In the genomic region with DNA sequence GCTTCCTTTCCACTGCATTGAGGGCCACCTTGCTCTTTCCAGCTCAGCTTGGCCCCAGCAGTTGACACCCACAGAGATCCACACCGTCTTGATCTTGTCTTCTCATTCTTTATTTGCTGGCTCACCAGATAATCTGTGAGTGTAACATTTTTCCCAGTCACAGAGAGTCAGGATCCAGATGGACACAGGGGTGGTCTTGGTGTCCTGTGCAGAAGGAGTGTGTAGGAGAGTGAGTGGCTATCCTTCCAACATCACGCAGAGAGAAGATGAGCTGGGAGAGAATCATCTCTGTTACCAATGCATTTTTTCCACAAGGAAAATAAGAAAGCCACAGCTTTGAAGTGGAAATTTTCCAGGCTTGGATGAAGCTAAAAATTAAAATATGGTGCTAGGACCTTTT, we compare ENCODE assay signal across 38 cellular contexts.
"Had no signal": no experiment of that assay in that cellular context is flagged by ENCODE, and none has a peak within 500 bp of the region (broad histone marks: within the 10 kb centered on the region; RNA-seq: fewer than 3 reads in every experiment).

No MANE protein-coding gene starts in this region.

- H3K4me3 Mint-ChIP-seq: activated B cell treated with CpG ODN at 0.5 μM for 24 hours; activated CD4-positive, alpha-beta memory T cell treated with anti-CD3 and anti-CD28 coated beads for 36 hours; activated CD4-positive, alpha-beta T cell treated with anti-CD3 and anti-CD28 coated beads for 36 hours; activated CD4-positive, alpha-beta T cell treated with anti-CD3 and anti-CD28 coated beads, Interleukin-2, amount 10 ng/mL, durations not matched to agents 7 days and 5 days; activated CD8-positive, alpha-beta T cell treated with anti-CD3 and anti-CD28 coated beads for 36 hours; activated naive CD4-positive, alpha-beta T cell treated with anti-CD3 and anti-CD28 coated beads for 36 hours; activated naive CD8-positive, alpha-beta T cell treated with anti-CD3 and anti-CD28 coated beads for 36 hours; activated T-cell treated with anti-CD3 and anti-CD28 coated beads, Interleukin-2, amount 50 U/mL, for 4 hours; activated T-cell treated with anti-CD3 and anti-CD28 coated beads, Interleukin-2, amount 50 U/mL, for 72 hours; activated T-helper 1 cell treated with anti-CD3 and anti-CD28 coated beads, Interleukin-12 subunit alpha, Interleukin-12 subunit beta, Interleukin-2, Interleukin-4 antibody, amounts not matched to agents 30 ng/mL and 10 ng/mL and 1 ng/mL, durations not matched to agents 14 hours and 24 hours and 36 hours; activated T-helper 17 cell treated with anti-CD3 and anti-CD28 coated beads, Interleukin-2, amount 50 U/mL, for 72 hours; central memory CD8-positive, alpha-beta T cell; T-helper 1 cell treated with Interleukin-12 subunit alpha and Interleukin-12 subunit beta and Interleukin-4 antibody, amounts not matched to agents 30 μg/mL and 1 μg/mL, for 36 hours; T-helper 2 cell treated with Interferon-gamma antibody and Interleukin-4, amounts not matched to agents 5 μg/mL and 100 μg/mL, for 36 hours had no signal

- H3K4me1 ChIP-seq: adrenal gland, body of pancreas had no signal

- ATAC-seq: activated CD4-positive, alpha-beta T cell treated with anti-CD3 and anti-CD28 coated beads for 36 hours; activated CD4-positive, CD25-positive, alpha-beta regulatory T cell treated with anti-CD3 and anti-CD28 coated beads, Interleukin-2, amount 50 U/mL, for 24 hours; activated CD8-positive, alpha-beta T cell treated with anti-CD3 and anti-CD28 coated beads for 36 hours; activated naive CD4-positive, alpha-beta T cell treated with anti-CD3 and anti-CD28 coated beads, Interleukin-2, amount 50 U/mL, for 72 hours; activated T-cell treated with anti-CD3 and anti-CD28 coated beads, Interleukin-2, amount 50 U/mL, for 4 hours; activated T-cell treated with anti-CD3 and anti-CD28 coated beads, Interleukin-2, amount 50 U/mL, for 72 hours; activated T-helper 17 cell treated with anti-CD3 and anti-CD28 coated beads, Interleukin-2, amount 50 U/mL, for 72 hours; body of pancreas had no signal

- FAIRE-seq: astrocyte, bronchial epithelial cell, TTC549 had no signal

- H3K9me3 Mint-ChIP-seq: activated B cell treated with CpG ODN at 0.5 μM for 24 hours; activated CD4-positive, alpha-beta memory T cell treated with anti-CD3 and anti-CD28 coated beads for 36 hours; activated CD4-positive, alpha-beta T cell treated with anti-CD3 and anti-CD28 coated beads, Interleukin-2, amount 10 ng/mL, durations not matched to agents 7 days and 5 days; activated CD8-positive, alpha-beta T cell treated with anti-CD3 and anti-CD28 coated beads for 36 hours; activated naive CD4-positive, alpha-beta T cell treated with anti-CD3 and anti-CD28 coated beads for 36 hours; activated naive CD4-positive, alpha-beta T cell treated with anti-CD3 and anti-CD28 coated beads, Interleukin-2, amount 50 U/mL, for 72 hours; activated naive CD8-positive, alpha-beta T cell treated with anti-CD3 and anti-CD28 coated beads for 36 hours; activated T-cell treated with anti-CD3 and anti-CD28 coated beads, Interleukin-2, amount 50 U/mL, for 4 hours; activated T-helper 1 cell treated with anti-CD3 and anti-CD28 coated beads, Interleukin-12 subunit alpha, Interleukin-12 subunit beta, Interleukin-2, Interleukin-4 antibody, amounts not matched to agents 30 ng/mL and 10 ng/mL and 1 ng/mL, durations not matched to agents 14 hours and 24 hours and 36 hours; activated T-helper 17 cell treated with anti-CD3 and anti-CD28 coated beads, Interleukin-2, amount 50 U/mL, for 72 hours; central memory CD8-positive, alpha-beta T cell; T-helper 1 cell treated with Interleukin-12 subunit alpha and Interleukin-12 subunit beta and Interleukin-4 antibody, amounts not matched to agents 30 μg/mL and 1 μg/mL, for 36 hours; T-helper 2 cell treated with Interferon-gamma antibody and Interleukin-4, amounts not matched to agents 5 μg/mL and 100 μg/mL, for 36 hours had no signal

- H3K36me3 Mint-ChIP-seq: activated CD4-positive, alpha-beta memory T cell treated with anti-CD3 and anti-CD28 coated beads for 36 hours; activated naive CD4-positive, alpha-beta T cell treated with anti-CD3 and anti-CD28 coated beads, Interleukin-2, amount 50 U/mL, for 72 hours; activated naive CD8-positive, alpha-beta T cell treated with anti-CD3 and anti-CD28 coated beads for 36 hours had no signal

- H3K9me3 ChIP-seq: adrenal gland, body of pancreas had no signal

- H3K27ac ChIP-seq: adrenal gland, body of pancreas, cardiac muscle cell, VCaP had no signal

- H3K4me3 ChIP-seq: adrenal gland, body of pancreas, cardiac muscle cell had no signal

- H3K27me3 ChIP-seq: adrenal gland, body of pancreas had no signal

- H3K27me3 Mint-ChIP-seq: activated CD8-positive, alpha-beta T cell treated with anti-CD3 and anti-CD28 coated beads for 36 hours; central memory CD8-positive, alpha-beta T cell had no signal

- DNase-seq: activated B cell treated with CpG ODN at 0.5 μM for 24 hours; activated CD4-positive, alpha-beta memory T cell treated with anti-CD3 and anti-CD28 coated beads for 36 hours; activated CD4-positive, alpha-beta T cell treated with anti-CD3 and anti-CD28 coated beads for 1 hour; activated CD4-positive, alpha-beta T cell treated with anti-CD3 and anti-CD28 coated beads for 36 hours; activated CD4-positive, alpha-beta T cell treated with anti-CD3 and anti-CD28 coated beads for 48 hours; activated CD4-positive, alpha-beta T cell treated with anti-CD3 and anti-CD28 coated beads, Interleukin-2, amount 10 ng/mL, durations not matched to agents 7 days and 5 days; activated CD8-positive, alpha-beta memory T cell treated with anti-CD3 and anti-CD28 coated beads, Interleukin-2, amount 50 U/mL, for 4 hours; activated CD8-positive, alpha-beta T cell treated with anti-CD3 and anti-CD28 coated beads for 36 hours; activated effector memory CD4-positive, alpha-beta T cell treated with anti-CD3 and anti-CD28 coated beads, Interleukin-2, amount 50 U/mL, for 16 hours; activated gamma-delta T cell treated with Interleukin-2 at 50 U/mL for 16 hours; activated naive CD4-positive, alpha-beta T cell; activated naive CD4-positive, alpha-beta T cell treated with anti-CD3 and anti-CD28 coated beads for 36 hours; activated naive CD4-positive, alpha-beta T cell treated with anti-CD3 and anti-CD28 coated beads, Interleukin-2, amount 50 U/mL, for 16 hours; activated naive CD8-positive, alpha-beta T cell treated with anti-CD3 and anti-CD28 coated beads for 36 hours; activated T-cell treated with anti-CD3 and anti-CD28 coated beads for 4 hours; activated T-cell treated with anti-CD3 and anti-CD28 coated beads, Interleukin-2, amount 50 U/mL, for 1 hour; activated T-cell treated with anti-CD3 and anti-CD28 coated beads, Interleukin-2, amount 50 U/mL, for 4 hours; activated T-cell treated with anti-CD3 and anti-CD28 coated beads, Interleukin-2, amount 50 U/mL, for 72 hours; adrenal gland; amniotic stem cell; aorta; body of pancreas; SW 1271; T-helper 1 cell; T-helper 2 cell; T-helper 9 cell had no signal

- H3K4me1 Mint-ChIP-seq: activated B cell treated with CpG ODN at 0.5 μM for 24 hours; activated CD4-positive, alpha-beta T cell treated with anti-CD3 and anti-CD28 coated beads for 36 hours; activated CD4-positive, alpha-beta T cell treated with anti-CD3 and anti-CD28 coated beads, Interleukin-2, amount 10 ng/mL, durations not matched to agents 7 days and 5 days; activated naive CD8-positive, alpha-beta T cell treated with anti-CD3 and anti-CD28 coated beads for 36 hours; activated T-helper 17 cell treated with anti-CD3 and anti-CD28 coated beads, Interleukin-2, amount 50 U/mL, for 72 hours; central memory CD8-positive, alpha-beta T cell had no signal

- H3K27ac Mint-ChIP-seq: activated B cell treated with CpG ODN at 0.5 μM for 24 hours; activated CD4-positive, alpha-beta memory T cell treated with anti-CD3 and anti-CD28 coated beads for 36 hours; activated CD4-positive, alpha-beta T cell treated with anti-CD3 and anti-CD28 coated beads for 36 hours; activated CD4-positive, alpha-beta T cell treated with anti-CD3 and anti-CD28 coated beads, Interleukin-2, amount 10 ng/mL, durations not matched to agents 7 days and 5 days; activated CD8-positive, alpha-beta T cell treated with anti-CD3 and anti-CD28 coated beads for 36 hours; activated naive CD4-positive, alpha-beta T cell treated with anti-CD3 and anti-CD28 coated beads for 36 hours; activated naive CD4-positive, alpha-beta T cell treated with anti-CD3 and anti-CD28 coated beads, Interleukin-2, amount 50 U/mL, for 72 hours; activated naive CD8-positive, alpha-beta T cell treated with anti-CD3 and anti-CD28 coated beads for 36 hours; activated T-cell treated with anti-CD3 and anti-CD28 coated beads, Interleukin-2, amount 50 U/mL, for 72 hours; activated T-helper 1 cell treated with anti-CD3 and anti-CD28 coated beads, Interleukin-12 subunit alpha, Interleukin-12 subunit beta, Interleukin-2, Interleukin-4 antibody, amounts not matched to agents 30 ng/mL and 10 ng/mL and 1 ng/mL, durations not matched to agents 14 hours and 24 hours and 36 hours; activated T-helper 17 cell treated with anti-CD3 and anti-CD28 coated beads, Interleukin-2, amount 50 U/mL, for 72 hours; T-helper 1 cell treated with Interleukin-12 subunit alpha and Interleukin-12 subunit beta and Interleukin-4 antibody, amounts not matched to agents 30 μg/mL and 1 μg/mL, for 36 hours; T-helper 2 cell treated with Interferon-gamma antibody and Interleukin-4, amounts not matched to agents 5 μg/mL and 100 μg/mL, for 36 hours had no signal

- H3K36me3 ChIP-seq: adrenal gland, cardiac muscle cell had no signal
